Comparison of ENCODE assay signal across 8 cellular contexts in the genomic region with DNA sequence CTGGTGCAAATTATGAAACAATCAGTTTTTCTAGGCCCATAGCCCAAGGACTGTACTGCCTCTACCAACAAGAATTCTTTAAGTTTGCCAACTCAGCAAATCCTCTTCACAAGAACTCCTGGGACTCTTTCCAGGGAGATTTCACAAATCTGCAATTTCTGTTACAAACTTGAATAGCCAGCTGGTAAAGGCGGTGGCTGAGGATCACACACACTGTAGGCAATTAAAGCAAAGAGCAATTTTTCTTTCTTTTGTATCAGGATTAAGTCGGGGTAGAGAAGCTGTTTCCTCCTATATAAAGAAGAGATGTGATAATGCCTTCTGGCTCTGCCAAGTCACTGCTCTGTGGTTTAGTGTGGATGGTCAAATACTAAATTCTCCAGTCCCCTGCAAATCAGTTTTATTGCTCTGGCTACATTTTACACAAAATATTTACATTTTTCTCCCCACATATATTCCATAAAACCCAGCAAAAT. TPM values are rescaled to one million over a fixed set of nuclear protein-coding genes. Genes with fewer than 3 reads are reported as not detected.
DNase-seq lines count a peak whose midpoint lies in the region; ATAC-seq and TF ChIP-seq lines count a peak whose summit lies in the region.

No MANE protein-coding gene starts in this region.

- 8 to 14% methylated on average over 2 of the region's 2 CpGs for WGBS in lung, 2 donors

- ATAC-seq in DND-41 (ENCODE audit: insufficient read depth, low read depth), result no peak
- peak; percentile 12 for ATAC-seq in lung (ENCODE audit: insufficient read depth, low FRiP score)
- ATAC-seq in GM19397 (IDR thresholded peaks at IDR 0.05; ENCODE audit: unreplicated experiment), result no peak

- H3K27ac ChIP-seq in DND-41 (ENCODE audit: low read length), result peak overlapping the region; percentile 40
- no peak overlapping the region for H3K27ac ChIP-seq in lung (ENCODE audit: low read depth in 1 of 2, low read length in 1 of 2)
- H3K27ac ChIP-seq in uterus, result peak overlapping the region; percentile 0 to 91

- no peak for TF ChIP-seq POLR2A in uterus (IDR thresholded peaks at IDR 0.05)

- H3K9me3 ChIP-seq in DND-41 (ENCODE audit: insufficient read depth, low read length, severe bottlenecking) (no peaks in the 10 kb centered on the region), lung (ENCODE audit: control insufficient read depth in 2 of 2, insufficient read depth in 1 of 2, low read length in 1 of 2) (no peaks in the 10 kb centered on the region), uterus (no peaks in the 10 kb centered on the region)

- intact Hi-C loops in uterus (cut with DNase I; ENCODE audit: low total_unique reads), result no loop called here

- H3K4me1 ChIP-seq in DND-41 (ENCODE audit: insufficient read depth, low read length) (peaks cover 35% of the 10 kb centered on the region), lung (ENCODE audit: control insufficient read depth in 2 of 2, insufficient read depth in 2 of 2, low read length in 2 of 2) (peaks cover 0 to 7% of the 10 kb centered on the region in 2 donors), uterus (peaks cover 13 to 14% of the 10 kb centered on the region in 2 donors)

- no peak overlapping the region for H2AFZ ChIP-seq in DND-41 (ENCODE audit: low read depth, low read length)

- H3K4me3 ChIP-seq in DND-41 (ENCODE audit: low read depth in 1 of 2, low read length in 2 of 2), result peak overlapping the region; percentile 83 to 99; a peak in 3 of 4 replicates
- H3K4me3 ChIP-seq in cardiac fibroblast (replicated peaks in 1 of 2; ENCODE audit: low read depth in 2 of 2, low read length in 2 of 2), result peak overlapping the region; percentile 89 to 94
- H3K4me3 ChIP-seq in lung, result no peak overlapping the region
- H3K4me3 ChIP-seq in uterus, result no peak overlapping the region

- TF ChIP-seq CTCF in DND-41 (IDR thresholded peaks at IDR 0.05; ENCODE audit: borderline replicate concordance, extremely low read depth, low read length, poor library complexity, severe bottlenecking) (no peak), cardiac fibroblast (IDR thresholded peaks at IDR 0.05; ENCODE audit: low read depth, low read length) (no peak), lung (IDR thresholded peaks at IDR 0.05; ENCODE audit: control extremely low read depth, extremely low read depth) (no peak), uterus (IDR thresholded peaks at IDR 0.05) (no peak)

- H3K9ac ChIP-seq in DND-41 (ENCODE audit: low read depth, low read length), result peak overlapping the region; percentile 90

- H3K27me3 ChIP-seq in DND-41 (ENCODE audit: insufficient read depth, low read length, poor library complexity), result no peaks in the 10 kb centered on the region
- H3K27me3 ChIP-seq in lung (ENCODE audit: control insufficient read depth, insufficient read depth), result no peaks in the 10 kb centered on the region
- H3K27me3 ChIP-seq in uterus, result no peaks in the 10 kb centered on the region

- H3K36me3 ChIP-seq in DND-41 (ENCODE audit: insufficient read depth, low read length), result peaks cover 6% of the 10 kb centered on the region; the same call in 1 of the 2 replicates
- H3K36me3 ChIP-seq in lung (ENCODE audit: control insufficient read depth in 2 of 2, insufficient read depth in 2 of 2, low read length in 2 of 2), result no peaks in the 10 kb centered on the region
- H3K36me3 ChIP-seq in uterus, result no peaks in the 10 kb centered on the region

- H3K4me2 ChIP-seq in DND-41 (ENCODE audit: insufficient read depth, low read length), result peak overlapping the region; percentile 97

- DNase-seq in DND-41 (no peak), NCI-H1105 treated with DMSO at 0.1 percent for 48 hours (lab: John Stamatoyannopoulos, UW) (peak; percentile 28), cardiac fibroblast (ENCODE audit: low read depth in 2 of 2) (peak; percentile 95 to 97), lung (ENCODE audit: low spot score) (peak; percentile 32), uterus (peak; percentile 16 to 24), COR-L47 (lab: John Stamatoyannopoulos, UW) (no peak), iPS-NIHi11 (ENCODE audit: low spot score) (no peak)

- peaks cover 54% of the 10 kb centered on the region for H3K79me2 ChIP-seq in DND-41 (ENCODE audit: insufficient read depth, low read length)

- H4K20me1 ChIP-seq in DND-41 (ENCODE audit: insufficient read depth, low read length), result no peaks in the 10 kb centered on the region

RNA-seq across cellular contexts. Expression of gene ALDH9A1, which starts 1.7 kb away (rescaled TPM):
- 10 to 100 TPM; 59.2 to 76.3 TPM for total RNA-seq in lung
- 10 to 100 TPM; 32.8 to 43.0 TPM for polyA plus RNA-seq in lung
- total RNA-seq in uterus, result 100 to 1,000 TPM in 1 of 4 donors, 10 to 100 TPM in 3; 25.4 to 105 (median 68.4) TPM

Comparison
In these comparisons a context has a peak if more than half of its experiments do, and no peak if none do; other contexts are left out.
1. DNase-seq: peak in NCI-H1105 treated with DMSO at 0.1 percent for 48 hours (single experiment), cardiac fibroblast (2 of 2), lung (single experiment) and uterus (2 of 2); none in DND-41 (single experiment), COR-L47 (single experiment) and iPS-NIHi11 (single experiment).
2. H3K27ac ChIP-seq: peak in DND-41 (single experiment) and uterus (2 of 2); none in lung (0 of 2).
3. H3K4me3 ChIP-seq: peak in DND-41 (2 of 2) and cardiac fibroblast (2 of 2); none in lung (single experiment) and uterus (0 of 2).